Comparison of ENCODE assay signal across 1 cellular context in the genomic region with DNA sequence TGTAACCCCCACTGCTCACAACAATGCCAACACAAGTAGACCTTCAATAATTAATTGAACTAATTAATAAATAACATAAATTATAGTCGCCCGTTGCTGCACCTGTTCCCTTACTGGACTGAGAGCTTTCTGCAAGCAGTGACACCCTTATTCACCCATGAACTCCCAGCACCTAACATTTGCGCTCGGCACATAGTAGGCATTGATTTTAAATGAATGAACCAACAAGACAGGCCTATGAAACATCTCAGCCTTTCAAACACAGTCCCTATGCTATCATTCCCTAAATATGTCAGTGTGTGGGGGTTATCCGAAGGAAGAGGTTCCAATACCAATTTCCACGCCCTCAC.
TF ChIP-seq lines count a peak whose summit lies in the region.

No MANE protein-coding gene starts in this region.

TF ChIP-seq in endothelial cell of umbilical vein, 7 proteins besides CTCF, POLR2A, EP300 and RAD21:
- no peak for TF ChIP-seq EZH2 (IDR thresholded peaks at IDR 0.05; ENCODE audit: borderline replicate concordance, low read depth, low read length, severe bottlenecking)
- TF ChIP-seq, protein P1, sequence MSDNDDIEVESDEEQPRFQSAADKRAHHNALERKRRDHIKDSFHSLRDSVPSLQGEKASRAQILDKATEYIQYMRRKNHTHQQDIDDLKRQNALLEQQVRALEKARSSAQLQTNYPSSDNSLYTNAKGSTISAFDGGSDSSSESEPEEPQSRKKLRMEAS (IDR thresholded peaks at IDR 0.05; ENCODE audit: insufficient read depth, insufficient read length) = no peak
- TF ChIP-seq JUN (IDR thresholded peaks at IDR 0.05; ENCODE audit: borderline replicate concordance, insufficient read depth, insufficient read length, low read depth) = no peak
- no peak for TF ChIP-seq POLR2AphosphoS5 (IDR thresholded peaks at IDR 0.05; ENCODE audit: insufficient read depth, low read depth, low read length)
- TF ChIP-seq FOS (IDR thresholded peaks at IDR 0.05; ENCODE audit: borderline replicate concordance, insufficient read depth, low read length) = no peak
- no peak for TF ChIP-seq GATA2 (IDR thresholded peaks at IDR 0.05; ENCODE audit: insufficient read depth, insufficient read length, low read depth, low read length)
- TF ChIP-seq MYC (IDR thresholded peaks at IDR 0.05; ENCODE audit: low read depth, low read length) = no peak
